Comparison of ENCODE assay signal across 9 cellular contexts in genomic region chrX:147803948-147804347, GRCh38.
DNase-seq lines count a peak whose midpoint lies in the region; ATAC-seq, FAIRE-seq and TF ChIP-seq lines count a peak whose summit lies in the region.
"Had no signal": no experiment of that assay in that cellular context is flagged by ENCODE, and none has a peak within 500 bp of the region (broad histone marks: within the 10 kb centered on the region; RNA-seq: fewer than 3 reads in every experiment).

No MANE protein-coding gene starts in this region.

- H3K27ac ChIP-seq in pancreas = no peak overlapping the region
- no peak overlapping the region for H3K27ac ChIP-seq in ascending aorta

- H3K27me3 ChIP-seq in pancreas (peaks cover 0 to 6% (median 1%) of the 10 kb centered on the region in 4 donors), ascending aorta (no peaks in the 10 kb centered on the region)

- 3 to 5% methylated on average over 2 of the region's 2 CpGs for WGBS in pancreas, 2 donors

- DNase-seq in AG20443 (ENCODE audit: low spot score) = peak; percentile 15
- peak; percentile 52 to 55 for DNase-seq in Kasumi-1 (lab: John Stamatoyannopoulos, UW)
- DNase-seq in astrocyte of the hippocampus (ENCODE audit: low read depth, low spot score) = peak; percentile 14
- no peak for DNase-seq in pancreas
- no peak for DNase-seq in dedifferentiated amniotic fluid mesenchymal stem cell (ENCODE audit: extremely low spot score)
- no peak for DNase-seq in ascending aorta (ENCODE audit: low spot score in 2 of 2)

- ATAC-seq in GM18861 (IDR thresholded peaks at IDR 0.05; ENCODE audit: unreplicated experiment) (peak; percentile 76), pancreas (peak in 3 of 4 donors; percentile 66 to 75 (median 72)), HG02642 (IDR thresholded peaks at IDR 0.05; ENCODE audit: poor library complexity, unreplicated experiment) (no peak)
- ATAC-seq: naive thymus-derived CD4-positive, alpha-beta T cell had no signal

- no peak overlapping the region for H3K4me3 ChIP-seq in pancreas
- H3K4me3 ChIP-seq in ascending aorta = no peak overlapping the region

- H3K9me3 ChIP-seq in pancreas (no peaks in the 10 kb centered on the region), ascending aorta (no peaks in the 10 kb centered on the region)

- intact Hi-C loops in pancreas (cut with DNase I) = no loop called here
- intact Hi-C loops in ascending aorta (cut with DNase I) = no loop called here

- H3K36me3 ChIP-seq in pancreas (no peaks in the 10 kb centered on the region), ascending aorta (no peaks in the 10 kb centered on the region)

- FAIRE-seq in pancreas (lab: Jason Lieb, UNC) = peak; percentile 89

- no peaks in the 10 kb centered on the region for H3K4me1 ChIP-seq in pancreas
- H3K4me1 ChIP-seq in ascending aorta = no peaks in the 10 kb centered on the region

- peak in 1 of 4 donors; percentile 14 for TF ChIP-seq CTCF in pancreas (IDR thresholded peaks at IDR 0.05)
- no peak for TF ChIP-seq CTCF in ascending aorta (IDR thresholded peaks at IDR 0.05)

Comparison
In these comparisons a context has a peak if more than half of its experiments do, and no peak if none do; other contexts are left out.
1. DNase-seq: peak in AG20443 (single experiment), Kasumi-1 (2 of 2) and astrocyte of the hippocampus (single experiment); none in pancreas (0 of 6), dedifferentiated amniotic fluid mesenchymal stem cell (single experiment) and ascending aorta (0 of 2).